Comparison of ENCODE assay signal across 12 cellular contexts in genomic region chr10:32298066-32298812, GRCh38. TPM values are rescaled to one million over a fixed set of nuclear protein-coding genes. Genes with fewer than 3 reads are reported as not detected.
DNase-seq lines count a peak whose midpoint lies in the region; ATAC-seq and TF ChIP-seq lines count a peak whose summit lies in the region.
"Had no signal": no experiment of that assay in that cellular context is flagged by ENCODE, and none has a peak within 500 bp of the region (broad histone marks: within the 10 kb centered on the region; RNA-seq: fewer than 3 reads in every experiment).

No MANE protein-coding gene starts in this region.

- H3K4me2 ChIP-seq in mammary epithelial cell (ENCODE audit: insufficient read depth, low read depth, low read length) = no peak overlapping the region
- H3K4me2 ChIP-seq: KMS-11 had no signal

- TF ChIP-seq POLR2A in stomach (IDR thresholded peaks at IDR 0.05) = no peak

- peaks cover 61 to 91% (median 86%) of the 10 kb centered on the region in 3 donors for H3K4me1 Mint-ChIP-seq in CD8-positive, alpha-beta memory T cell
- H3K4me1 Mint-ChIP-seq in naive thymus-derived CD8-positive, alpha-beta T cell = peaks cover 31 to 84% (median 70%) of the 10 kb centered on the region in 4 donors

- H3K9me3 ChIP-seq in CD8-positive, alpha-beta memory T cell (ENCODE audit: low read length) = no peaks in the 10 kb centered on the region
- no peaks in the 10 kb centered on the region for H3K9me3 ChIP-seq in mammary epithelial cell (replicated peaks; ENCODE audit: insufficient read depth, low read length)
- H3K9me3 ChIP-seq in stomach = no peaks in the 10 kb centered on the region

- H3K79me2 ChIP-seq in mammary epithelial cell (ENCODE audit: insufficient read depth, low read length) = peaks cover 87% of the 10 kb centered on the region

- no peak overlapping the region for H2AFZ ChIP-seq in mammary epithelial cell (ENCODE audit: low read depth, low read length)

- intact Hi-C loops in mammary epithelial cell (cut with micrococcal nuclease) (loop anchor here (2.0 kb wide), 1 partner anchor 15 kb away; no protein-coding TSS in a partner anchor), stomach (cut with DNase I; ENCODE audit: low total_unique reads) (no loop called here)

- H3K4me3 Mint-ChIP-seq in CD8-positive, alpha-beta memory T cell = peak overlapping the region in 2 of 7 donors; percentile 2 to 18
- peak overlapping the region in 6 of 10 donors; percentile 26 to 62 (median 34) for H3K4me3 Mint-ChIP-seq in naive thymus-derived CD8-positive, alpha-beta T cell

- H3K9me3 Mint-ChIP-seq in CD8-positive, alpha-beta memory T cell = no peaks in the 10 kb centered on the region
- H3K9me3 Mint-ChIP-seq in naive thymus-derived CD8-positive, alpha-beta T cell = no peaks in the 10 kb centered on the region

- peaks cover under 1% of the 10 kb centered on the region for H3K36me3 ChIP-seq in CD8-positive, alpha-beta memory T cell (ENCODE audit: insufficient read depth, low read length)
- no peaks in the 10 kb centered on the region for H3K36me3 ChIP-seq in mammary epithelial cell (ENCODE audit: insufficient read depth, low read length)
- peaks cover 0 to 12% (median 9%) of the 10 kb centered on the region in 4 donors for H3K36me3 ChIP-seq in stomach

- BruUV-seq in mammary epithelial cell (replicated peaks; lab: Mats Ljungman, UMichigan) = no TSS peak

- H3K27me3 ChIP-seq in CD8-positive, alpha-beta memory T cell (ENCODE audit: insufficient read depth, low read length, poor library complexity, severe bottlenecking) = no peaks in the 10 kb centered on the region
- H3K27me3 ChIP-seq in mammary epithelial cell (ENCODE audit: insufficient read depth, low read length) (no peaks in the 10 kb centered on the region), stomach (no peaks in the 10 kb centered on the region)

- H3K27me3 Mint-ChIP-seq in CD8-positive, alpha-beta memory T cell = no peaks in the 10 kb centered on the region
- no peaks in the 10 kb centered on the region for H3K27me3 Mint-ChIP-seq in naive thymus-derived CD8-positive, alpha-beta T cell

- peak overlapping the region in 7 of 8 donors; percentile 17 to 90 (median 46) for H3K27ac Mint-ChIP-seq in CD8-positive, alpha-beta memory T cell
- H3K27ac Mint-ChIP-seq in naive thymus-derived CD8-positive, alpha-beta T cell = peak overlapping the region in 9 of 10 donors; percentile 27 to 72 (median 53)

- ATAC-seq in naive thymus-derived CD8-positive, alpha-beta T cell = no peak
- ATAC-seq in HG03135 (IDR thresholded peaks at IDR 0.05; ENCODE audit: unreplicated experiment) = no peak

- no peaks in the 10 kb centered on the region for H4K20me1 ChIP-seq in mammary epithelial cell (ENCODE audit: insufficient read depth, low read length)

- TF ChIP-seq EP300 in stomach (IDR thresholded peaks at IDR 0.05) = no peak

- CTCF ChIA-PET in CD8-positive, alpha-beta memory T cell (lab: Charles Lee) = no interaction called here
- CTCF ChIA-PET in mammary epithelial cell (lab: Charles Lee; ENCODE audit: low non-redundant PET) = no interaction called here

- H3K4me3 ChIP-seq in CD8-positive, alpha-beta memory T cell (ENCODE audit: low read length) = no peak overlapping the region
- H3K4me3 ChIP-seq in mammary epithelial cell (replicated peaks in 1 of 3; ENCODE audit: insufficient read depth in 1 of 3, low read depth in 2 of 3, low read length in 3 of 3) = no peak overlapping the region
- H3K4me3 ChIP-seq in stomach = no peak overlapping the region

- peaks cover under 1 to 58% (median 8%) of the 10 kb centered on the region in 3 donors for H3K36me3 Mint-ChIP-seq in CD8-positive, alpha-beta memory T cell
- peaks cover under 1 to 60% (median 9%) of the 10 kb centered on the region in 3 donors for H3K36me3 Mint-ChIP-seq in naive thymus-derived CD8-positive, alpha-beta T cell

- WGBS in mammary epithelial cell (ENCODE audit: low coverage, missing lambda C conversion rate) = 70% methylated on average over 11 of the region's 11 CpGs
- WGBS in stomach, 5 donors = 85 to 91% (median 87%) methylated on average over 11 of the region's 11 CpGs

- TF ChIP-seq CTCF in mammary epithelial cell (conservative IDR thresholded peaks at IDR 0.05 in 1 of 2, IDR thresholded peaks at IDR 0.05 in 1 of 2; ENCODE audit: extremely low read depth in 1 of 2, insufficient read depth in 1 of 2, low read depth in 1 of 2, low read length in 2 of 2) = no peak
- no peak for TF ChIP-seq CTCF in stomach (IDR thresholded peaks at IDR 0.05)

- dilution Hi-C loops in mammary epithelial cell (cut with HindIII; ENCODE audit: low sequenced_read_pairs) = no loop called here

- H3K9ac ChIP-seq in mammary epithelial cell (ENCODE audit: insufficient read depth, low read length) = no peak overlapping the region
- H3K9ac ChIP-seq: KMS-11 had no signal

- POLR2A ChIA-PET in CD8-positive, alpha-beta memory T cell (lab: Charles Lee) = no interaction called here
- POLR2A ChIA-PET in naive thymus-derived CD8-positive, alpha-beta T cell (lab: Charles Lee) = no interaction called here

- no peak for DNase-seq in CD8-positive, alpha-beta memory T cell
- DNase-seq in LHCN-M2 (ENCODE audit: low read depth) (peak; percentile 61), mammary epithelial cell (peak; percentile 63), HuH-7.5 (ENCODE audit: low spot score) (no peak), stomach (no peak)
- DNase-seq in naive thymus-derived CD8-positive, alpha-beta T cell = no peak
- DNase-seq in activated CD8-positive, alpha-beta memory T cell treated with anti-CD3 and anti-CD28 coated beads for 24 hours = no peak
- DNase-seq: amygdala, glutamatergic neuron, NCI-H526 treated with DMSO at 0.1 percent for 48 hours had no signal

- H3K27ac ChIP-seq in CD8-positive, alpha-beta memory T cell (ENCODE audit: low read depth, low read length) = no peak overlapping the region
- no peak overlapping the region for H3K27ac ChIP-seq in mammary epithelial cell (ENCODE audit: insufficient read depth, low read depth, low read length)
- H3K27ac ChIP-seq in stomach = no peak overlapping the region
- H3K27ac ChIP-seq: KMS-11 had no signal

- H3K4me1 ChIP-seq in CD8-positive, alpha-beta memory T cell (ENCODE audit: insufficient read depth, low read length) = peaks cover 42% of the 10 kb centered on the region
- H3K4me1 ChIP-seq in mammary epithelial cell (ENCODE audit: insufficient read depth, low read length) (peaks cover 7% of the 10 kb centered on the region), stomach (peaks cover 0 to 57% (median 26%) of the 10 kb centered on the region in 4 donors)

- in situ Hi-C loops in mammary epithelial cell (cut with MboI; ENCODE audit: low sequenced_read_pairs in 2 of 2) = no loop called here

RNA-seq across cellular contexts. Expression of gene EPC1, which starts 48.7 kb away (rescaled TPM):
- 10 to 100 TPM; 40.9 to 41.3 TPM for total RNA-seq in CD8-positive, alpha-beta memory T cell
- polyA plus RNA-seq in CD8-positive, alpha-beta memory T cell = 45.3 TPM
- total RNA-seq in LHCN-M2 (2014; rRNA removed) (14.9 and 23.0 TPM in 2 replicates), mammary epithelial cell (10 to 100 TPM; 22.9 to 24.5 TPM), stomach (100 to 1,000 TPM in 1 of 5 donors, 10 to 100 TPM in 4; 31.2 to 182 (median 48.1) TPM)
- 7.8 TPM for polyA plus RNA-seq in LHCN-M2 (2012)
- polyA plus RNA-seq in mammary epithelial cell (16.3 TPM), stomach (1 to 10 TPM; 9.2 to 9.9 (median 9.7) TPM)
- polyA minus RNA-seq in mammary epithelial cell = 33.0 TPM
- total RNA-seq in naive thymus-derived CD8-positive, alpha-beta T cell = 100 to 1,000 TPM; 128 to 131 TPM
- polyA plus RNA-seq in naive thymus-derived CD8-positive, alpha-beta T cell = 10 to 100 TPM; 36.9 to 48.5 (median 46.2) TPM

Comparison
In these comparisons a context has a peak if more than half of its experiments do, and no peak if none do; other contexts are left out.
1. DNase-seq: peak in LHCN-M2 (single experiment) and mammary epithelial cell (single experiment); none in CD8-positive, alpha-beta memory T cell (0 of 5), naive thymus-derived CD8-positive, alpha-beta T cell (0 of 10), activated CD8-positive, alpha-beta memory T cell treated with anti-CD3 and anti-CD28 coated beads for 24 hours (single experiment), HuH-7.5 (single experiment) and stomach (single experiment).